2 cellular contexts compared by ENCODE assay signal in the genomic region with DNA sequence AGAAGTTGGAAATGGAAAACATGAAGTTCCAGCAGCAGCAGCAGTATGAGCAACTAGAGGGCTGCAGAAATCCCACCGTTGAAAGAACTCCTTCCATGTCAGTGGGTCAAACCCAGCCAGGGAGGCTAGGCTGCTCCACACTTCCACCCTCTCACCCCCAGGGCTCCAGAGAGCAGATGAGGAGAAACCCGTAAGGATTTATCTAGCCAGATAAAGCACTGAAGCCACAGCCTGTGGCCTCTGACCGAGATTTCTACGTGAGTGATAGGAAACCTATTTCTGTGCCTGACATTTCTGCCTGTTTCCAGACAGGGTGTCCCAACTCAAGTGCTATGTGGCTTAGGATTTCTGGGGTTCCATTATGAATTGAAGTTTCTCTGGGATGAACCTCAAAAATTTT.
TF ChIP-seq lines count a peak whose summit lies in the region.

No MANE protein-coding gene starts in this region.

TF ChIP-seq in IMR-90, 13 proteins besides CTCF, POLR2A, EP300 and RAD21:
- TF ChIP-seq USF2 (IDR thresholded peaks at IDR 0.05; ENCODE audit: low read depth, low read length) (no peak), CHD1 (IDR thresholded peaks at IDR 0.05; ENCODE audit: low read depth, low read length) (no peak), RCOR1 (IDR thresholded peaks at IDR 0.05; ENCODE audit: insufficient replicate concordance, low read length) (no peak), NFE2L2 (IDR thresholded peaks at IDR 0.05; ENCODE audit: low read depth, low read length) (no peak)

TF ChIP-seq in GM12891, 5 proteins besides CTCF, POLR2A, EP300 and RAD21:
- TF ChIP-seq PAX5 (IDR thresholded peaks at IDR 0.05; ENCODE audit: insufficient read depth, low read length, severe bottlenecking) (no peak), POLR2AphosphoS5 (IDR thresholded peaks at IDR 0.05; ENCODE audit: low read depth, low read length) (no peak), TAF1 (IDR thresholded peaks at IDR 0.05; ENCODE audit: low read depth, low read length) (no peak), POU2F2 (IDR thresholded peaks at IDR 0.05; ENCODE audit: low read depth, low read length) (no peak), SPI1 (IDR thresholded peaks at IDR 0.05; ENCODE audit: low read depth, low read length) (no peak)
